8 cellular contexts compared by ENCODE assay signal in the genomic region with DNA sequence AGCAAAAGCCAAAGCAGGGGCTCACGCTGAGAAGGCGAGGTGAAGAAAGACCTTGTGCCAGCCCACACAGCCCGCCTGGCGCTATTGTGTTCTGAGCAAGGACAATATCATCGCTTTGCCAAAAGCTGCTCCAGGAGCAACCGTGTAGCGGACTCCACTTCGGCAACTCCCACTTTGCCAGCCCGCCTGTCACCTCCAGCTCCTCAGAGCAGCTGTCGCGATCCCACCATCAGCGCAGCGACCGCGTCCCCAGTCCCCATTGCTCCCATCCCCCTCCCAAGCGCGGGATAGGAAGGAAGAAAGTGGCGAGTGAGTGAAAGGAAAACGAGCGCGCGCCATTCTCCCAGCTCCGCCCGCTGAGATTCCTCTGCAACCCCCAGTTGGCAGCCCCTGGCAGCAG. TPM values are rescaled to one million over a fixed set of nuclear protein-coding genes. Genes with fewer than 3 reads are reported as not detected.
DNase-seq lines count a peak whose midpoint lies in the region; ATAC-seq and TF ChIP-seq lines count a peak whose summit lies in the region.

No MANE protein-coding gene starts in this region.

- H3K4me1 ChIP-seq in HEK293 (ENCODE audit: control insufficient read depth, insufficient read depth, low read length) (no peaks in the 10 kb centered on the region), breast epithelium (no peaks in the 10 kb centered on the region), skeletal muscle tissue (ENCODE audit: control insufficient read depth in 3 of 3, insufficient read depth in 3 of 3, low read length in 3 of 3) (peaks cover 2 to 6% (median 2%) of the 10 kb centered on the region in 3 donors)

- intact Hi-C loops in breast epithelium (cut with DNase I; ENCODE audit: low total_unique reads), result no loop called here

- H3K27me3 ChIP-seq in breast epithelium (peaks cover 0 to 21% of the 10 kb centered on the region in 2 donors), skeletal muscle tissue (ENCODE audit: control insufficient read depth in 3 of 3, insufficient read depth in 3 of 3, low read length in 3 of 3) (no peaks in the 10 kb centered on the region)

- H3K36me3 ChIP-seq in HEK293 (ENCODE audit: control insufficient read depth in 2 of 2, insufficient read depth in 1 of 2, low read length in 2 of 2), result no peaks in the 10 kb centered on the region
- H3K36me3 ChIP-seq in SK-N-MC (ENCODE audit: insufficient read depth, low read length), result no peaks in the 10 kb centered on the region
- H3K36me3 ChIP-seq in breast epithelium, result no peaks in the 10 kb centered on the region
- no peaks in the 10 kb centered on the region for H3K36me3 ChIP-seq in skeletal muscle tissue (ENCODE audit: control insufficient read depth in 3 of 3, insufficient read depth in 3 of 3, low read length in 3 of 3)

- no peak for TF ChIP-seq POLR2A in breast epithelium (IDR thresholded peaks at IDR 0.05)

- H3K9ac ChIP-seq in SK-N-MC (ENCODE audit: insufficient read length) (peak overlapping the region; percentile 53), skeletal muscle tissue (ENCODE audit: low read depth in 1 of 3, low read length in 3 of 3) (peak overlapping the region; percentile 51 to 68 (median 57))

- H3K9me3 ChIP-seq in HEK293 (ENCODE audit: control insufficient read depth, insufficient read depth, low read depth, low read length), result no peaks in the 10 kb centered on the region; the same call in none of the 2 replicates
- no peaks in the 10 kb centered on the region for H3K9me3 ChIP-seq in SK-N-MC (ENCODE audit: low read depth, low read length)
- no peaks in the 10 kb centered on the region for H3K9me3 ChIP-seq in breast epithelium
- H3K9me3 ChIP-seq in skeletal muscle tissue (ENCODE audit: control insufficient read depth in 3 of 3, low read length in 3 of 3), result no peaks in the 10 kb centered on the region

- H3K27ac ChIP-seq in HEK293 (ENCODE audit: extremely low read depth, low read depth, low read length) (no peak overlapping the region; the same call in 1 of the 2 replicates), SK-N-MC (no peak overlapping the region), breast epithelium (peak overlapping the region in 1 of 2 donors; percentile 3), skeletal muscle tissue (ENCODE audit: low read depth, low read length) (no peak overlapping the region)

- CTCF ChIA-PET in HEK293 (lab: Yijun Ruan, JAX), result interaction anchor here (0.6 kb wide), 1 partner anchor 539 kb away, joined by 3 read pairs; no protein-coding TSS in a partner anchor

- ATAC-seq in GM18519 (IDR thresholded peaks at IDR 0.05; ENCODE audit: low FRiP score, unreplicated experiment), result no peak

- TF ChIP-seq CTCF in HEK293 (tag by site-specific recombination; IDR thresholded peaks at IDR 0.05) (no peak), breast epithelium (IDR thresholded peaks at IDR 0.05) (no peak)

- DNase-seq in C1 segment of cervical spinal cord (lab: John Stamatoyannopoulos, UW) (peak in 8 of 14 donors; percentile 1 to 42 (median 16)), SK-N-MC (ENCODE audit: low read depth, low spot score) (no peak), breast epithelium (ENCODE audit: low spot score in 2 of 2) (no peak), iris pigment epithelial cell (ENCODE audit: low read depth) (peak; percentile 5)
- no peak for DNase-seq in effector CD4-positive, alpha-beta T cell

- POLR2A ChIA-PET in HEK293 (lab: Yijun Ruan, JAX), result interaction anchor here (1.7 kb wide), 1 partner anchor 59 kb away, joined by 8 read pairs; the partner anchor contains the start of gene ZC3H12B

- peak overlapping the region; percentile 55 for H3K4me3 ChIP-seq in HEK293 (ENCODE audit: low read depth, low read length)
- H3K4me3 ChIP-seq in SK-N-MC, result peak overlapping the region; percentile 82
- peak overlapping the region; percentile 54 to 61 (median 55) for H3K4me3 ChIP-seq in breast epithelium
- H3K4me3 ChIP-seq in skeletal muscle tissue (ENCODE audit: low read length in 3 of 3), result peak overlapping the region; percentile 80 to 85 (median 81)

TF ChIP-seq in HEK293, 187 proteins besides CTCF, POLR2A, EP300 and RAD21:
- TF ChIP-seq PRDM1 (tag by site-specific recombination; IDR thresholded peaks at IDR 0.05) (peak; percentile 76; the same call in 1 of the 2 replicates), PBX3 (CRISPR knock-in tag; IDR thresholded peaks at IDR 0.05) (no peak), ZNF394 (tag by site-specific recombination; IDR thresholded peaks at IDR 0.05; ENCODE audit: borderline replicate concordance) (peak; percentile 82), SCRT1 (tag by site-specific recombination; IDR thresholded peaks at IDR 0.05; ENCODE audit: borderline replicate concordance) (no peak), ZNF341 (tag by site-specific recombination; IDR thresholded peaks at IDR 0.05; ENCODE audit: low read depth) (peak; percentile 38), ZXDB (tag by site-specific recombination; IDR thresholded peaks at IDR 0.05) (no peak), ZNF548 (tag by site-specific recombination; IDR thresholded peaks at IDR 0.05) (0 out of 2 replicates have a peak, but pooled peaks have one; percentile 33)
- TF ChIP-seq, protein P1, sequence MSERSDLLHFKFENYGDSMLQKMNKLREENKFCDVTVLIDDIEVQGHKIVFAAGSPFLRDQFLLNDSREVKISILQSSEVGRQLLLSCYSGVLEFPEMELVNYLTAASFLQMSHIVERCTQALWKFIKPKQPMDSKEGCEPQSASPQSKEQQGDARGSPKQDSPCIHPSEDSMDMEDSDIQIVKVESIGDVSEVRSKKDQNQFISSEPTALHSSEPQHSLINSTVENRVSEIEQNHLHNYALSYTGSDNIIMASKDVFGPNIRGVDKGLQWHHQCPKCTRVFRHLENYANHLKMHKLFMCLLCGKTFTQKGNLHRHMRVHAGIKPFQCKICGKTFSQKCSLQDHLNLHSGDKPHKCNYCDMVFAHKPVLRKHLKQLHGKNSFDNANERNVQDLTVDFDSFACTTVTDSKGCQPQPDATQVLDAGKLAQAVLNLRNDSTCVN (tag by site-specific recombination; optimal IDR thresholded peaks at IDR 0.05), result peak; percentile 42
TF ChIP-seq in HEK293: peak in this region for 5.

RNA-seq across cellular contexts. Expression of gene ZC4H2, which starts 0.8 kb away (rescaled TPM):
- total RNA-seq in breast epithelium (10 to 100 TPM in 1 of 3 donors, 1 to 10 TPM in 2; 4.6 to 15.2 (median 6.6) TPM), skeletal muscle tissue (4.2 TPM)

RNA-seq across cellular contexts. Expression of gene ZC3H12B, which starts 59.1 kb away (rescaled TPM):
- total RNA-seq in breast epithelium (1 to 10 TPM in 2 of 3 donors, under 1 TPM in 1; 0.48 to 2.3 (median 2.0) TPM), skeletal muscle tissue (2.6 TPM)

Comparison
In these comparisons a context has a peak if more than half of its experiments do, and no peak if none do; other contexts are left out.
1. DNase-seq: peak in C1 segment of cervical spinal cord (8 of 14) and iris pigment epithelial cell (single experiment); none in SK-N-MC (single experiment), breast epithelium (0 of 2) and effector CD4-positive, alpha-beta T cell (single experiment).
2. Peak in every context shown above with its lines, with median percentiles within 50 percentile points of each other: H3K4me3 ChIP-seq.